In the genomic region with DNA sequence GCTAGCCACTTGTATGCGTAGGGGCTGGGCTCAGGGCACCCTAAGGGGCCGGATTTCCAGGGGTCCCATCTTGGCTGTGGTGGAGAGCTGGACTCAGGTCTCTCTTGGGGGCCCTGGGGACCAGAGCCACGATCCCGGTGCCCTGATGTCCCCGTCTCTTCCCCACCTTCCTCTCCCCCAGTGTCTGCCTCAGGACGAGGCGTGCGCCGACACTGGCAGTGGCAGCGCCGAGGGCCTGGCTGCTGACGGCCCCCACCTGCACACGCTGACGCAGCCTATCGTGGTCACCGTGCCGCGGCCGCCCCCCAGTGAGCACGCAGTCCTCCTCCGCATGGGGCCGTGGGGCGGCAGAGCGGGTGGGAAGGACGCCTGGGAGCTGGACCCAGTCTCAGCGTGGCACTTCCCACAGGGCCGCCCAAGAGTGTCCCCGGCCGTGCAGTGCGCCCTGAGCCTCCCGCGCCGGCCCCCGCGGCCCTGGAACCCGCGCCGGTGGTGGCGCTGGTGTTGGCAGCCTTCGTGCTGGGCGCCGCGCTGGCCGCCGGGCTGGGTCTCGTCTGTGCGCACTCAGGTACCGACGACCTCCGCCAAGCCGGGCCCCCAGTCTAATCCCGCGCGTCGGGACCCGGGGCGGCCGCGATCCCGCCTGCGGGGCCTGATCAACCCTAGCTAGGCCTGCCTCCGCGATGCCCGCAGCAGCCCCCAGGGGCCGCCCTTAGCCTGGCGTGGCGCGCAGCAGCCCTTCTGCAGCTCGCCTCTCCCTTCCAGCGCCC, we compare ENCODE assay signal across 8 cellular contexts. TPM values are rescaled to one million over a fixed set of nuclear protein-coding genes. Genes with fewer than 3 reads are reported as not detected.
A peak's percentile ranks its signal among the peaks of the same experiment; 100 is the strongest.
DNase-seq lines count a peak whose midpoint lies in the region; ATAC-seq, FAIRE-seq and TF ChIP-seq lines count a peak whose summit lies in the region.

No MANE protein-coding gene starts in this region.

- CTCF ChIA-PET in Panc1 (lab: Charles Lee) = no interaction called here
- CTCF ChIA-PET in activated naive CD4-positive, alpha-beta T cell treated with anti-CD3 and anti-CD28 coated beads for 36 hours (lab: Charles Lee) = interaction anchor here (0.6 to 2.4 kb wide), 5 partner anchors 14 to 48 kb away, joined by 3 to 7 read pairs (median 3); a partner anchor contains a TSS

- DNase-seq in SIG-M5 treated with dmso at 0.1 percent for 504 hours (lab: John Stamatoyannopoulos, UW; ENCODE audit: unreplicated experiment) = peak; percentile 44
- DNase-seq in SIG-M5 (lab: John Stamatoyannopoulos, UW) = no peak
- DNase-seq in Panc1 (ENCODE audit: low read depth, low spot score) = no peak
- DNase-seq in activated naive CD4-positive, alpha-beta T cell treated with anti-CD3 and anti-CD28 coated beads for 36 hours = peak; percentile 68
- DNase-seq in urothelium cell line (ENCODE audit: low spot score) = no peak

- no peaks in the 10 kb centered on the region for H3K9me3 Mint-ChIP-seq in activated naive CD4-positive, alpha-beta T cell treated with anti-CD3 and anti-CD28 coated beads for 36 hours

- H3K36me3 ChIP-seq in Panc1 (ENCODE audit: control insufficient read depth, insufficient read depth, low read length) (no peaks in the 10 kb centered on the region; the same call in 1 of the 2 replicates), gastroesophageal sphincter (peaks cover 0 to 25% of the 10 kb centered on the region in 2 donors), rectal smooth muscle tissue (ENCODE audit: control insufficient read depth, insufficient read depth, low read length) (peaks cover 7% of the 10 kb centered on the region)

- H3K36me3 Mint-ChIP-seq in activated naive CD4-positive, alpha-beta T cell treated with anti-CD3 and anti-CD28 coated beads for 36 hours (ENCODE audit: low read depth) = peaks cover 2% of the 10 kb centered on the region

- peak overlapping the region; percentile 61 to 62 for H3K4me3 ChIP-seq in Panc1 (ENCODE audit: low read depth in 2 of 2, low read length in 2 of 2)
- H3K4me3 ChIP-seq in gastroesophageal sphincter = peak overlapping the region; percentile 3 to 53
- peak overlapping the region; percentile 41 for H3K4me3 ChIP-seq in rectal smooth muscle tissue (ENCODE audit: low read length)

- peak in 1 of 2 donors; percentile 40 for TF ChIP-seq POLR2A in gastroesophageal sphincter (IDR thresholded peaks at IDR 0.05)

- WGBS in gastroesophageal sphincter (ENCODE audit: low coverage in 1 of 2), 2 donors = 20% methylated on average over 1 of the region's 70 CpGs; no CpG with 5 or more reads in 1 of the 2 donors

- H3K4me3 Mint-ChIP-seq in activated naive CD4-positive, alpha-beta T cell treated with anti-CD3 and anti-CD28 coated beads for 36 hours = peak overlapping the region; percentile 72

- H3K9ac ChIP-seq in rectal smooth muscle tissue (ENCODE audit: low read length) = no peak overlapping the region

- BruUV-seq in Panc1 (replicated peaks; lab: Mats Ljungman, UMichigan) = no TSS peak

- H3K27me3 ChIP-seq in Panc1 (ENCODE audit: control insufficient read depth, insufficient read depth, low read length) (no peaks in the 10 kb centered on the region), gastroesophageal sphincter (peaks cover 50% of the 10 kb centered on the region), rectal smooth muscle tissue (ENCODE audit: control insufficient read depth, insufficient read depth, low read length) (peaks cover 30% of the 10 kb centered on the region)

- peaks cover 27% of the 10 kb centered on the region for H3K27me3 Mint-ChIP-seq in activated naive CD4-positive, alpha-beta T cell treated with anti-CD3 and anti-CD28 coated beads for 36 hours (ENCODE audit: low read depth)

- ATAC-seq in Panc1 = peak; percentile 63
- ATAC-seq in gastroesophageal sphincter = no peak
- ATAC-seq in GM21367 (IDR thresholded peaks at IDR 0.05; ENCODE audit: unreplicated experiment) = no peak

- in situ Hi-C loops in Panc1 (cut with HindIII; ENCODE audit: low pct_unique_long_range_greater_than_20kb, low sequenced_read_pairs) = no loop called here

- TF ChIP-seq CTCF in Panc1 (IDR thresholded peaks at IDR 0.05) (peak; percentile 88), gastroesophageal sphincter (IDR thresholded peaks at IDR 0.05) (peak in 3 of 4 experiments; percentile 65 to 82 (median 65))

- FAIRE-seq in urothelium cell line (lab: Jason Lieb, UNC) = no peak

- TF ChIP-seq EP300 in gastroesophageal sphincter (IDR thresholded peaks at IDR 0.05) = no peak

- H3K27ac ChIP-seq in Panc1 (ENCODE audit: low read length) (peak overlapping the region; percentile 66), gastroesophageal sphincter (peak overlapping the region in 3 of 4 donors; percentile 85 to 97 (median 94)), rectal smooth muscle tissue (ENCODE audit: low read depth, low read length) (no peak overlapping the region)

- peaks cover 16% of the 10 kb centered on the region for H3K4me1 ChIP-seq in Panc1 (ENCODE audit: control insufficient read depth, insufficient read depth, low read length)
- H3K4me1 ChIP-seq in gastroesophageal sphincter = peaks cover 0 to 64% (median 43%) of the 10 kb centered on the region in 3 donors
- peaks cover 12% of the 10 kb centered on the region for H3K4me1 ChIP-seq in rectal smooth muscle tissue (ENCODE audit: control insufficient read depth, insufficient read depth, low read length)

- H3K27ac Mint-ChIP-seq in activated naive CD4-positive, alpha-beta T cell treated with anti-CD3 and anti-CD28 coated beads for 36 hours = no peak overlapping the region

- H3K9me3 ChIP-seq in Panc1 (ENCODE audit: control insufficient read depth, insufficient read depth, low read depth, low read length) = no peaks in the 10 kb centered on the region
- no peaks in the 10 kb centered on the region for H3K9me3 ChIP-seq in gastroesophageal sphincter

- POLR2A ChIA-PET in Panc1 (lab: Charles Lee) = interaction anchor here (1.3 kb wide), 1 partner anchor 26 kb away, joined by 4 read pairs; a partner anchor contains a TSS

- H3K4me1 Mint-ChIP-seq in activated naive CD4-positive, alpha-beta T cell treated with anti-CD3 and anti-CD28 coated beads for 36 hours (ENCODE audit: low read depth) = peaks cover 35% of the 10 kb centered on the region

- intact Hi-C loops in Panc1 (cut with micrococcal nuclease; ENCODE audit: unreplicated experiment) = no loop called here
- intact Hi-C loops in activated naive CD4-positive, alpha-beta T cell treated with anti-CD3 and anti-CD28 coated beads for 36 hours (cut with micrococcal nuclease) = no loop called here

RNA-seq across cellular contexts. Expression of a gene that starts 2.7 kb away (rescaled TPM):
- total RNA-seq in Panc1 (2021; ENCODE audit: unreplicated experiment) = 63.0 TPM
- 64.0 TPM for polyA plus RNA-seq in Panc1 (2012; ENCODE audit: insufficient read length)
- 10 to 100 TPM; 10.9 to 12.4 TPM for total RNA-seq in activated naive CD4-positive, alpha-beta T cell treated with anti-CD3 and anti-CD28 coated beads for 36 hours
- total RNA-seq in gastroesophageal sphincter = 10 to 100 TPM; 29.5 to 37.7 (median 33.4) TPM

RNA-seq across cellular contexts. Expression of a gene that starts 2.8 kb away (rescaled TPM):
- total RNA-seq in Panc1 (2021; ENCODE audit: unreplicated experiment) = 12.5 TPM
- polyA plus RNA-seq in Panc1 (2012; ENCODE audit: insufficient read length) = 38.6 TPM
- total RNA-seq in activated naive CD4-positive, alpha-beta T cell treated with anti-CD3 and anti-CD28 coated beads for 36 hours = 1 to 10 TPM; 1.7 to 3.7 TPM
- total RNA-seq in gastroesophageal sphincter = 1 to 10 TPM; 2.8 to 8.5 (median 5.4) TPM

RNA-seq across cellular contexts. Expression of a gene that starts 8.5 kb away (rescaled TPM):
- total RNA-seq in Panc1 (2021; ENCODE audit: unreplicated experiment) (89.4 TPM), gastroesophageal sphincter (10 to 100 TPM; 18.3 to 33.3 (median 26.4) TPM)
- polyA plus RNA-seq in Panc1 (2012; ENCODE audit: insufficient read length) = 269 TPM
- total RNA-seq in activated naive CD4-positive, alpha-beta T cell treated with anti-CD3 and anti-CD28 coated beads for 36 hours = under 1 TPM in 1 of 2 experiments, not detected in 1; 0.43 TPM

RNA-seq across cellular contexts. Expression of a gene that starts 13.8 kb away (rescaled TPM):
- total RNA-seq in Panc1 (2021; ENCODE audit: unreplicated experiment) (32.9 TPM), gastroesophageal sphincter (10 to 100 TPM; 13.9 to 23.4 (median 17.9) TPM)
- polyA plus RNA-seq in Panc1 (2012; ENCODE audit: insufficient read length) = 35.2 TPM
- 10 to 100 TPM; 39.1 to 39.8 TPM for total RNA-seq in activated naive CD4-positive, alpha-beta T cell treated with anti-CD3 and anti-CD28 coated beads for 36 hours

RNA-seq across cellular contexts. Expression of a gene that starts 26.0 kb away (rescaled TPM):
- total RNA-seq in Panc1 (2021; ENCODE audit: unreplicated experiment) (105 TPM), gastroesophageal sphincter (100 to 1,000 TPM in 1 of 4 donors, 10 to 100 TPM in 3; 65.7 to 108 (median 86.4) TPM)
- polyA plus RNA-seq in Panc1 (2012; ENCODE audit: insufficient read length) = 123 TPM
- 10 to 100 TPM; 88.8 to 88.9 TPM for total RNA-seq in activated naive CD4-positive, alpha-beta T cell treated with anti-CD3 and anti-CD28 coated beads for 36 hours

Comparison
In these comparisons a context has a peak if more than half of its experiments do, and no peak if none do; other contexts are left out.
1. DNase-seq: peak in SIG-M5 treated with dmso at 0.1 percent for 504 hours (single experiment) and activated naive CD4-positive, alpha-beta T cell treated with anti-CD3 and anti-CD28 coated beads for 36 hours (single experiment); none in SIG-M5 (single experiment), Panc1 (single experiment) and urothelium cell line (single experiment).
2. RNA of a gene that starts 8.5 kb away (total RNA-seq): 89.4 TPM in Panc1 (single experiment) and 18.3 to 33.3 TPM in gastroesophageal sphincter; 0.43 TPM in activated naive CD4-positive, alpha-beta T cell treated with anti-CD3 and anti-CD28 coated beads for 36 hours; every median in the first group is over 10 times any median in the second.
3. Peak in every context shown above with its lines, with median percentiles within 50 percentile points of each other: H3K4me3 ChIP-seq.